29 cellular contexts compared by ENCODE assay signal in the genomic region with DNA sequence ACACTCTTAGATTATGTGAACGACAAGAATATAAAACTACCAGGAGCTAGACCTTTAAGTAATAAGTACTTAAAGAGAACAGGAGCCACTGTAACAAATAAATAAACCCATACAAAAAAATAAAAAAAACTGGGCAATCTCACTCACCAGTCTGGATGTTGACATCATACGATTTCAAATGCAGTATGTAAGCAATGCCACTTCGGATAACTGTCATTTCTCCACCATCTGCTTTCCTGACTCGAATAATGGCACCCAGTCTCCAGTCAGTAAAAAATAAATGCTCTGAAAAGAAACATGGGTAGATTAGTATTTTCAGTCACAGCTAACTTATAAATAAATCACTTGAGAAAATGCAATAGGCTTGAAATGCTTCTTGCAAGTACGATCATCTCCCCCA.
"Had no signal": no experiment of that assay in that cellular context is flagged by ENCODE, and none has a peak within 500 bp of the region (broad histone marks: within the 10 kb centered on the region; RNA-seq: fewer than 3 reads in every experiment).

No MANE protein-coding gene starts in this region.

- DNase-seq: activated B cell treated with CpG ODN at 0.5 μM for 24 hours; activated CD4-positive, alpha-beta memory T cell treated with anti-CD3 and anti-CD28 coated beads for 36 hours; activated CD4-positive, alpha-beta T cell treated with anti-CD3 and anti-CD28 coated beads for 4 hours; activated CD4-positive, alpha-beta T cell treated with anti-CD3 and anti-CD28 coated beads, Interleukin-2, amount 10 ng/mL, durations not matched to agents 24 days and 14 days; activated CD4-positive, alpha-beta T cell treated with anti-CD3 and anti-CD28 coated beads, Interleukin-2, amount 50 U/mL, for 1 hour; activated CD4-positive, alpha-beta T cell treated with anti-CD3 and anti-CD28 coated beads, Interleukin-2, amount 50 U/mL, for 4 hours; activated CD4-positive, CD25-positive, alpha-beta regulatory T cell treated with anti-CD3 and anti-CD28 coated beads, Interleukin-2, amount 50 U/mL, for 72 hours; activated CD8-positive, alpha-beta memory T cell treated with anti-CD3 and anti-CD28 coated beads, Interleukin-2, amount 50 U/mL, for 4 hours; activated CD8-positive, alpha-beta T cell treated with anti-CD3 and anti-CD28 coated beads for 36 hours; activated effector memory CD4-positive, alpha-beta T cell treated with anti-CD3 and anti-CD28 coated beads, Interleukin-2, amount 50 U/mL, for 16 hours; activated gamma-delta T cell treated with Interleukin-2 at 50 U/mL for 16 hours; activated naive CD4-positive, alpha-beta T cell; activated naive CD4-positive, alpha-beta T cell treated with anti-CD3 and anti-CD28 coated beads for 36 hours; activated naive CD4-positive, alpha-beta T cell treated with anti-CD3 and anti-CD28 coated beads, Interleukin-2, amount 50 U/mL, for 16 hours; activated naive CD8-positive, alpha-beta T cell treated with anti-CD3 and anti-CD28 coated beads for 36 hours; activated T-cell treated with anti-CD3 and anti-CD28 coated beads for 4 hours; activated T-cell treated with anti-CD3 and anti-CD28 coated beads, Interleukin-2, amount 50 U/mL, for 1 hour; activated T-cell treated with anti-CD3 and anti-CD28 coated beads, Interleukin-2, amount 50 U/mL, for 4 hours; activated T-cell treated with anti-CD3 and anti-CD28 coated beads, Interleukin-2, amount 50 U/mL, for 72 hours; adrenal gland; amniotic stem cell; aorta; body of pancreas; brain microvascular endothelial cell; central memory CD4-positive, alpha-beta T cell; T-helper 2 cell; T-helper 9 cell had no signal

- ATAC-seq: activated CD8-positive, alpha-beta T cell treated with anti-CD3 and anti-CD28 coated beads for 36 hours; activated naive CD4-positive, alpha-beta T cell treated with anti-CD3 and anti-CD28 coated beads, Interleukin-2, amount 50 U/mL, for 72 hours; activated T-cell treated with anti-CD3 and anti-CD28 coated beads, Interleukin-2, amount 50 U/mL, for 4 hours; activated T-cell treated with anti-CD3 and anti-CD28 coated beads, Interleukin-2, amount 50 U/mL, for 72 hours; activated T-helper 17 cell treated with anti-CD3 and anti-CD28 coated beads, Interleukin-2, amount 50 U/mL, for 72 hours; body of pancreas had no signal
